Comparison of ENCODE assay signal across 20 cellular contexts in genomic region chr2:40367032-40367431, GRCh38.
"Had no signal": no experiment of that assay in that cellular context is flagged by ENCODE, and none has a peak within 500 bp of the region (broad histone marks: within the 10 kb centered on the region; RNA-seq: fewer than 3 reads in every experiment).

No MANE protein-coding gene starts in this region.

- H2AFZ ChIP-seq: hepatocyte had no signal

- H3K27me3 Mint-ChIP-seq: naive B cell had no signal

- H3K27me3 ChIP-seq: breast epithelium, hepatocyte, neutrophil, right atrium auricular region, transverse colon had no signal

- H3K27ac Mint-ChIP-seq: activated naive CD8-positive, alpha-beta T cell treated with anti-CD3 and anti-CD28 coated beads, Interleukin-2, amount 10 ng/mL, durations not matched to agents 7 days and 5 days; naive B cell had no signal

- H3K4me2 ChIP-seq: hepatocyte, smooth muscle cell had no signal

- H3K36me3 Mint-ChIP-seq: activated naive CD8-positive, alpha-beta T cell treated with anti-CD3 and anti-CD28 coated beads, Interleukin-2, amount 10 ng/mL, durations not matched to agents 7 days and 5 days; naive B cell had no signal

- H3K4me3 Mint-ChIP-seq: activated naive CD8-positive, alpha-beta T cell treated with anti-CD3 and anti-CD28 coated beads, Interleukin-2, amount 10 ng/mL, durations not matched to agents 7 days and 5 days; naive B cell had no signal

- H3K9me3 Mint-ChIP-seq: naive B cell had no signal

- ATAC-seq: activated CD4-positive, CD25-positive, alpha-beta regulatory T cell treated with anti-CD3 and anti-CD28 coated beads, Interleukin-2, amount 50 U/mL, for 24 hours; stimulated activated naive CD8-positive, alpha-beta T cell treated with anti-CD3 and anti-CD28 coated beads, Interleukin-15, Interleukin-2, amounts not matched to agents 100 U/mL and 50 U/mL, for 24 hours had no signal

- H3K9me3 ChIP-seq: breast epithelium, left ventricle myocardium inferior, neutrophil, right atrium auricular region, transverse colon had no signal

- DNase-seq: activated CD4-positive, alpha-beta T cell treated with anti-CD3 and anti-CD28 coated beads, Interleukin-2, amount 50 U/mL, for 1 hour; activated CD8-positive, alpha-beta memory T cell treated with anti-CD3 and anti-CD28 coated beads for 24 hours; activated naive CD4-positive, alpha-beta T cell; activated naive CD8-positive, alpha-beta T cell treated with anti-CD3 and anti-CD28 coated beads, Interleukin-2, amount 10 ng/mL, durations not matched to agents 7 days and 5 days; erythroblast; kidney; left ventricle myocardium inferior; naive B cell; posterior cingulate gyrus; stimulated activated CD4-positive, alpha-beta T cell treated with anti-CD3 and anti-CD28 coated beads, Interleukin-4, amount 100 ng/mL, for 4 hours; stimulated activated CD8-positive, alpha-beta memory T cell treated with anti-CD3 and anti-CD28 coated beads, Interleukin-4, amount 100 ng/mL, for 48 hours; stimulated activated naive CD8-positive, alpha-beta T cell treated with anti-CD3 and anti-CD28 coated beads, Interleukin-15, Interleukin-2, amounts not matched to agents 100 U/mL and 50 U/mL, for 24 hours; T-helper 2 cell; transverse colon had no signal

- H3K27ac ChIP-seq: breast epithelium, hepatocyte, neutrophil, right atrium auricular region had no signal

- H3K4me3 ChIP-seq: breast epithelium, hepatocyte, left ventricle myocardium inferior, right atrium auricular region, smooth muscle cell, transverse colon had no signal

- H3K4me1 ChIP-seq: breast epithelium had no signal

- H3K79me2 ChIP-seq: hepatocyte had no signal

- H3K36me3 ChIP-seq: breast epithelium, left ventricle myocardium inferior, neutrophil, right atrium auricular region, transverse colon had no signal
